In genomic region chr16:50667497-50668367, GRCh38 we compare ENCODE assay signal across 10 cellular contexts. TPM values are rescaled to one million over a fixed set of nuclear protein-coding genes. Genes with fewer than 3 reads are reported as not detected.
DNase-seq lines count a peak whose midpoint lies in the region; ATAC-seq and TF ChIP-seq lines count a peak whose summit lies in the region.
"Had no signal": no experiment of that assay in that cellular context is flagged by ENCODE, and none has a peak within 500 bp of the region (broad histone marks: within the 10 kb centered on the region; RNA-seq: fewer than 3 reads in every experiment).

No MANE protein-coding gene starts in this region.

- CTCF ChIA-PET in CD4-positive, alpha-beta T cell (lab: Charles Lee): interaction anchor here (0.6 to 7.5 kb wide), 13 partner anchors 10 to 600 kb away, joined by 3 to 62 read pairs (median 4); partner anchors contain the start of gene SNX20
- CTCF ChIA-PET in activated CD8-positive, alpha-beta T cell treated with anti-CD3 and anti-CD28 coated beads for 36 hours (lab: Charles Lee): interaction anchor here (0.6 to 17.8 kb wide), 34 partner anchors 12 to 643 kb away, joined by 3 to 340 read pairs (median 6); partner anchors contain the start of genes BRD7, CNEP1R1, CYLD and SNX20

- POLR2A ChIA-PET in CD4-positive, alpha-beta T cell (lab: Charles Lee): interaction anchor here (0.7 to 12.3 kb wide), 17 partner anchors 13 to 643 kb away, joined by 3 to 174 read pairs (median 5); partner anchors contain the start of genes BRD7, CNEP1R1, CYLD and SNX20
- POLR2A ChIA-PET in activated CD8-positive, alpha-beta T cell treated with anti-CD3 and anti-CD28 coated beads for 36 hours (lab: Charles Lee): interaction anchor here (0.8 to 9.5 kb wide), 7 partner anchors 13 to 315 kb away, joined by 3 to 59 read pairs (median 4); partner anchors contain the start of gene SNX20

- peak; percentile 30 for ATAC-seq in CD4-positive, alpha-beta T cell (ENCODE audit: poor library complexity)
- ATAC-seq in GM19467 (IDR thresholded peaks at IDR 0.05; ENCODE audit: unreplicated experiment): peak; percentile 11
- ATAC-seq in activated CD8-positive, alpha-beta T cell treated with anti-CD3 and anti-CD28 coated beads for 36 hours: no peak
- peak; percentile 23 for ATAC-seq in left lobe of liver
- ATAC-seq in GM21360 (IDR thresholded peaks at IDR 0.05; ENCODE audit: unreplicated experiment): no peak
- ATAC-seq in HG02798 (IDR thresholded peaks at IDR 0.05; ENCODE audit: poor library complexity, unreplicated experiment): no peak
- ATAC-seq in HG03565 (IDR thresholded peaks at IDR 0.05; ENCODE audit: unreplicated experiment): no peak

- H3K9me3 Mint-ChIP-seq in CD4-positive, alpha-beta T cell: peaks cover 4% of the 10 kb centered on the region
- peaks cover 18% of the 10 kb centered on the region for H3K9me3 Mint-ChIP-seq in activated CD8-positive, alpha-beta T cell treated with anti-CD3 and anti-CD28 coated beads for 36 hours

- no peaks in the 10 kb centered on the region for H3K27me3 ChIP-seq in CD4-positive, alpha-beta T cell (ENCODE audit: control insufficient read depth, insufficient read depth, low read length)

- H3K36me3 Mint-ChIP-seq in CD4-positive, alpha-beta T cell (ENCODE audit: low read depth): peaks cover 52% of the 10 kb centered on the region
- peaks cover 23% of the 10 kb centered on the region for H3K36me3 Mint-ChIP-seq in activated CD8-positive, alpha-beta T cell treated with anti-CD3 and anti-CD28 coated beads for 36 hours (ENCODE audit: low read depth)

- peaks cover 12% of the 10 kb centered on the region for H3K9me3 ChIP-seq in CD4-positive, alpha-beta T cell (ENCODE audit: control insufficient read depth, low read length)

- DNase-seq in CD4-positive, alpha-beta T cell: no peak
- DNase-seq in activated CD8-positive, alpha-beta T cell treated with anti-CD3 and anti-CD28 coated beads for 36 hours: peak; percentile 17
- DNase-seq in left lobe of liver (ENCODE audit: low spot score) (no peak), HCEC 1CT (no peak)
- DNase-seq: GM23248, NCI-H345 had no signal

- peak; percentile 21 for TF ChIP-seq CTCF in CD4-positive, alpha-beta T cell (IDR thresholded peaks at IDR 0.05)
- TF ChIP-seq CTCF in activated CD8-positive, alpha-beta T cell treated with anti-CD3 and anti-CD28 coated beads for 36 hours (IDR thresholded peaks at IDR 0.05): no peak

- peak overlapping the region; percentile 55 for H3K27ac ChIP-seq in CD4-positive, alpha-beta T cell (ENCODE audit: low read depth, low read length)
- H3K27ac ChIP-seq: GM23248 had no signal

- H3K4me3 Mint-ChIP-seq in CD4-positive, alpha-beta T cell: peak overlapping the region; percentile 75
- peak overlapping the region; percentile 53 for H3K4me3 Mint-ChIP-seq in activated CD8-positive, alpha-beta T cell treated with anti-CD3 and anti-CD28 coated beads for 36 hours

- H3K4me1 Mint-ChIP-seq in CD4-positive, alpha-beta T cell (ENCODE audit: low read depth): peaks cover 53% of the 10 kb centered on the region
- H3K4me1 Mint-ChIP-seq in activated CD8-positive, alpha-beta T cell treated with anti-CD3 and anti-CD28 coated beads for 36 hours (ENCODE audit: low read depth): peaks cover 34% of the 10 kb centered on the region

- peak overlapping the region; percentile 78 for H3K27ac Mint-ChIP-seq in CD4-positive, alpha-beta T cell
- peak overlapping the region; percentile 81 for H3K27ac Mint-ChIP-seq in activated CD8-positive, alpha-beta T cell treated with anti-CD3 and anti-CD28 coated beads for 36 hours

- intact Hi-C loops in CD4-positive, alpha-beta T cell (cut with DNase I, micrococcal nuclease): loop anchor here (2.0 to 10.0 kb wide), 8 partner anchors 15 to 643 kb away; partner anchors contain the start of genes ADCY7 (in 1 of the 2) and CNEP1R1 (in 1 of the 2)
- intact Hi-C loops in activated CD8-positive, alpha-beta T cell treated with anti-CD3 and anti-CD28 coated beads for 36 hours (cut with micrococcal nuclease): loop anchor here (5.0 to 10.0 kb wide), 2 partner anchors 80 to 303 kb away; partner anchors contain the start of gene BRD7

- no peaks in the 10 kb centered on the region for H3K27me3 Mint-ChIP-seq in CD4-positive, alpha-beta T cell
- no peaks in the 10 kb centered on the region for H3K27me3 Mint-ChIP-seq in activated CD8-positive, alpha-beta T cell treated with anti-CD3 and anti-CD28 coated beads for 36 hours

RNA-seq across cellular contexts. Expression of gene SNX20, which starts 13.4 kb away (rescaled TPM):
- total RNA-seq in CD4-positive, alpha-beta T cell: 10 to 100 TPM; 26.6 TPM
- total RNA-seq in activated CD8-positive, alpha-beta T cell treated with anti-CD3 and anti-CD28 coated beads for 36 hours: 10 to 100 TPM; 24.6 to 25.0 TPM
- total RNA-seq in left lobe of liver: 0.53 TPM
- total RNA-seq: GM23248 had no signal

RNA-seq across cellular contexts. Expression of gene NOD2, which starts 25.7 kb away (rescaled TPM):
- total RNA-seq in CD4-positive, alpha-beta T cell: 1 to 10 TPM; 4.5 to 5.3 TPM
- 1 to 10 TPM; 1.1 to 1.6 TPM for total RNA-seq in activated CD8-positive, alpha-beta T cell treated with anti-CD3 and anti-CD28 coated beads for 36 hours
- total RNA-seq in left lobe of liver: 0.68 TPM
- total RNA-seq: GM23248 had no signal

Comparison
In these comparisons a context has a peak if more than half of its experiments do, and no peak if none do; other contexts are left out.
1. ATAC-seq: peak in CD4-positive, alpha-beta T cell (single experiment), GM19467 (single experiment) and left lobe of liver (single experiment); none in activated CD8-positive, alpha-beta T cell treated with anti-CD3 and anti-CD28 coated beads for 36 hours (single experiment), GM21360 (single experiment), HG02798 (single experiment) and HG03565 (single experiment).
2. RNA of gene SNX20, which starts 13.4 kb away (total RNA-seq): 26.6 TPM in CD4-positive, alpha-beta T cell and 24.6 to 25.0 TPM in activated CD8-positive, alpha-beta T cell treated with anti-CD3 and anti-CD28 coated beads for 36 hours; 0.53 TPM in left lobe of liver (single experiment); every median in the first group is over 10 times any median in the second.